8 cellular contexts compared by ENCODE assay signal in the genomic region with DNA sequence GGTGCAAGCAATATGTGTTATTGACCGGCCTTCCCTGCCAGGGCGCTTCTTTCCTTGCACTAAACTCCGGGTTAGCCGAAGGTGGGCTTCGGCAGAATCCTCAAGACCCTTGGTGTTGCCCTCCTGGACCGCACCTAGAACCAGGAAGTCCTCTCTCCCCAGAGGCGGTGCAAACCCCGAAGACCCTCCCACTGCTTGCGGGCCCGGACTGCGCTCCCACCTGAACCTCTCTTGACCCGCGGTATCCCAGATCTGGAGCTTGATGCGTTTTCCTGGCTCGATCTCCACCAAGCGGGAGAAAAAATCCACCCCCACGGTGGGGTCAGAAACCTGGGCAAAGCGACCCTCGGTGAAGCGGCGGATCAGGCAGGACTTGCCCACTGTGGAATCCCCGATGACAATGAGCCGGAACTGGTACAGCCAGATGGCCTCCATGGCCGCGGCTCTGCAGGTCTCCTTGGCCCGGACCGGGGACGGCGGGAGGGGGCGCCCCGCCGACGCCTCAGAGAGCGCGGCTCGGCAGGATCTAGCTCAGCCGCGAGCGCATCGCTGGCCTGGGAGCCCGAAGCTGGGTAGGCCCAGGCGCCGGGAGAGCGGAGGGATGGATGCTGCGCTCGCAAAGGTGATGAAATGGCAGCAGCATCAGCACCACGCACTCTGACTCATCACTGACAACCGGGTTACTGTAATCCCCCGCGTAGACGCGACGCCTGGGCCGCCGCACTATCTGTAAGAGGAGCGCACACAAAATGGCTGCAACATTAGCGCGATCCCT. TPM values are rescaled to one million over a fixed set of nuclear protein-coding genes. Genes with fewer than 3 reads are reported as not detected.
DNase-seq lines count a peak whose midpoint lies in the region; ATAC-seq and TF ChIP-seq lines count a peak whose summit lies in the region.

A gene with protein sequence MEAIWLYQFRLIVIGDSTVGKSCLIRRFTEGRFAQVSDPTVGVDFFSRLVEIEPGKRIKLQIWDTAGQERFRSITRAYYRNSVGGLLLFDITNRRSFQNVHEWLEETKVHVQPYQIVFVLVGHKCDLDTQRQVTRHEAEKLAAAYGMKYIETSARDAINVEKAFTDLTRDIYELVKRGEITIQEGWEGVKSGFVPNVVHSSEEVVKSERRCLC (minus strand): TSS at position 638 of the 775 bp plus-strand sequence. CDS start 203 bp downstream, at position 435.

- no peaks in the 10 kb centered on the region for H3K27me3 ChIP-seq in thoracic aorta (replicated peaks; ENCODE audit: insufficient read depth)

- ATAC-seq in GM21447 (IDR thresholded peaks at IDR 0.05; ENCODE audit: unreplicated experiment) (peak; percentile 86), thoracic aorta (ENCODE audit: insufficient number of reproducible peaks, low FRiP score, low read depth) (no peak)

- TF ChIP-seq CTCF in osteocyte (IDR thresholded peaks at IDR 0.05) (peak; percentile 20), thoracic aorta (IDR thresholded peaks at IDR 0.05) (no peak)

- TF ChIP-seq POLR2A in Raji (IDR thresholded peaks at IDR 0.05; ENCODE audit: insufficient read depth, low read depth, low read length), result peak; percentile 68

- DNase-seq in DMS153 (lab: John Stamatoyannopoulos, UW), result peak; percentile 73
- peak; percentile 25 for DNase-seq in HuH-7 (ENCODE audit: low spot score)
- peak; percentile 18 to 52 (median 22) for DNase-seq in activated naive CD4-positive, alpha-beta T cell (lab: John Stamatoyannopoulos, UW)
- peak; percentile 59 for DNase-seq in glomerular visceral epithelial cell (ENCODE audit: extremely low spot score)
- DNase-seq in osteocyte (ENCODE audit: extremely low spot score, unreplicated experiment), result no peak
- DNase-seq in thoracic aorta (ENCODE audit: low spot score), result peak; percentile 10

- peaks cover 5% of the 10 kb centered on the region for H3K9me3 Mint-ChIP-seq in osteocyte (ENCODE audit: unreplicated experiment)

- no peak within 1 kb of the TSS for H3K27ac Mint-ChIP-seq in osteocyte (ENCODE audit: unreplicated experiment)

- H3K36me3 ChIP-seq in thoracic aorta, result no peaks in the 10 kb centered on the region

- H3K4me1 Mint-ChIP-seq in osteocyte (ENCODE audit: unreplicated experiment), result peaks cover 13% of the 10 kb centered on the region

- peak within 1 kb of the TSS; percentile 71 for H3K4me3 ChIP-seq in thoracic aorta

- no peaks in the 10 kb centered on the region for H3K4me1 ChIP-seq in thoracic aorta (ENCODE audit: control insufficient read depth in 1 of 2, low read depth in 2 of 2)

- H3K9me3 ChIP-seq in thoracic aorta, result no peaks in the 10 kb centered on the region

- H3K4me3 Mint-ChIP-seq in osteocyte (ENCODE audit: unreplicated experiment), result peak within 1 kb of the TSS; percentile 76

- H3K27me3 Mint-ChIP-seq in osteocyte (ENCODE audit: unreplicated experiment), result no peaks in the 10 kb centered on the region

- peaks cover 4% of the 10 kb centered on the region for H3K36me3 Mint-ChIP-seq in osteocyte (ENCODE audit: unreplicated experiment)

- no peak within 1 kb of the TSS for H3K27ac ChIP-seq in thoracic aorta

RNA-seq across cellular contexts. Expression of the gene that starts here (rescaled TPM):
- 2.6 and 3.0 TPM in 2 replicates for total RNA-seq in osteocyte
- total RNA-seq in thoracic aorta, result under 1 TPM; 0.14 to 0.78 TPM

Comparison
In these comparisons a context has a peak if more than half of its experiments do, and no peak if none do; other contexts are left out.
1. Peak in DNase-seq and H3K4me3 ChIP-seq in thoracic aorta; RNA of the gene not detected or under 1 TPM.